18 cellular contexts compared by ENCODE assay signal in the genomic region with DNA sequence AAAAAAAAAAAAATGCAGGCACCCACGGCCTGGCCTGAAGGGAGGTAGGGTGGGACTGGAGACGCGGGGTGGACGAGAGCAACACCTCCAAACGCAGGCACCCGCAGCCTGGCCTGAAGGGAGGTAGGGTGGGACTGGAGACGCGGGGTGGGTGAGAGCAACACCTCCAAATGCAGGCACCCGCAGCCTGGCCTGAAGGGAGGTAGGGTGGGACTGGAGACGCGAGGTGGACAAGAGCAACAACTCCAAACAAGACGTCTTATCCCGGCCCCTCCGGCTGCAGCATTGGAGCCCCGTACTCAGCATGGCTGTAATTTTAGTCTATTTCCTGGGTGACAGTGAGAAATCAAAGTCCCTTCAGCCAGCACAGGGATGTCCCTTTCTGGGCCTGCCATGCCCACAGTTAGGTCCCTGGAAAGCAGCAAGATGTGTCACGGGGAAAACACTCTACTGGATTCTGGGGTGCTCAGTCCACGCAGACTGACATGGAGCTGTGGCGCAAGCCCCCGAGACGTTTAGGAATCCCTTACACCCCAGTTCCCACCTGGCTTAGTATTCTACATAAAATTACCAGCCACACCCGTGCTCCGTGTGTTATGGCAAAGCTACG.
DNase-seq lines count a peak whose midpoint lies in the region; ATAC-seq and TF ChIP-seq lines count a peak whose summit lies in the region.
"Had no signal": no experiment of that assay in that cellular context is flagged by ENCODE, and none has a peak within 500 bp of the region (broad histone marks: within the 10 kb centered on the region; RNA-seq: fewer than 3 reads in every experiment).

No MANE protein-coding gene starts in this region.

- CTCF ChIA-PET in activated B cell treated with CpG ODN at 0.5 μM for 24 hours (lab: Charles Lee), result no interaction called here

- POLR2A ChIA-PET in activated B cell treated with CpG ODN at 0.5 μM for 24 hours (lab: Charles Lee), result no interaction called here

- H3K27ac Mint-ChIP-seq in activated B cell treated with CpG ODN at 0.5 μM for 24 hours, result no peak overlapping the region
- no peak overlapping the region for H3K27ac Mint-ChIP-seq in activated CD4-positive, alpha-beta T cell treated with anti-CD3 and anti-CD28 coated beads, Interleukin-2, amount 10 ng/mL, durations not matched to agents 24 days and 14 days
- H3K27ac Mint-ChIP-seq: CD4-positive, alpha-beta T cell; GM23338 had no signal

- peak; percentile 25 for DNase-seq in activated effector memory CD4-positive, alpha-beta T cell treated with anti-CD3 and anti-CD28 coated beads, Interleukin-2, amount 50 U/mL, for 16 hours
- DNase-seq in activated effector memory CD4-positive, alpha-beta T cell treated with Interleukin-2 at 50 U/mL for 16 hours, result no peak
- DNase-seq in activated B cell treated with CpG ODN at 0.5 μM for 24 hours (peak; percentile 1), posterior vena cava (ENCODE audit: low spot score) (peak; percentile 70), upper lobe of left lung (peak; percentile 13 to 47), amygdala (lab: John Stamatoyannopoulos, UW) (no peak)
- DNase-seq in activated CD4-positive, alpha-beta T cell treated with anti-CD3 and anti-CD28 coated beads, Interleukin-2, amount 10 ng/mL, durations not matched to agents 24 days and 14 days, result no peak
- DNase-seq in stimulated activated CD4-positive, alpha-beta T cell treated with anti-CD3 and anti-CD28 coated beads, Interleukin-4, amount 100 ng/mL, for 1 hour, result no peak
- DNase-seq: AML-193; CD4-positive, alpha-beta T cell; DMS153; DMS79; GDM1; HCEC 1CT had no signal

- no peaks in the 10 kb centered on the region for H3K4me1 ChIP-seq in upper lobe of left lung
- H3K4me1 ChIP-seq: A549 had no signal

- intact Hi-C loops in activated B cell treated with CpG ODN at 0.5 μM for 24 hours (cut with micrococcal nuclease) (no loop called here), posterior vena cava (cut with DNase I) (no loop called here)
- intact Hi-C loops in activated CD4-positive, alpha-beta T cell treated with anti-CD3 and anti-CD28 coated beads, Interleukin-2, amount 10 ng/mL, durations not matched to agents 24 days and 14 days (cut with micrococcal nuclease), result no loop called here

- TF ChIP-seq CTCF in activated B cell treated with CpG ODN at 0.5 μM for 24 hours (IDR thresholded peaks at IDR 0.05) (no peak), upper lobe of left lung (IDR thresholded peaks at IDR 0.05) (no peak)

- H3K36me3 ChIP-seq in upper lobe of left lung, result no peaks in the 10 kb centered on the region

- no peaks in the 10 kb centered on the region for H3K9me3 Mint-ChIP-seq in activated B cell treated with CpG ODN at 0.5 μM for 24 hours
- no peaks in the 10 kb centered on the region for H3K9me3 Mint-ChIP-seq in activated CD4-positive, alpha-beta T cell treated with anti-CD3 and anti-CD28 coated beads, Interleukin-2, amount 10 ng/mL, durations not matched to agents 24 days and 14 days
- H3K9me3 Mint-ChIP-seq: CD4-positive, alpha-beta T cell; GM23338 had no signal

- 89% methylated on average over 23 of the region's 23 CpGs for WGBS in upper lobe of left lung, 2 donors

- H3K4me3 Mint-ChIP-seq in activated B cell treated with CpG ODN at 0.5 μM for 24 hours, result no peak overlapping the region
- no peak overlapping the region for H3K4me3 Mint-ChIP-seq in activated CD4-positive, alpha-beta T cell treated with anti-CD3 and anti-CD28 coated beads, Interleukin-2, amount 10 ng/mL, durations not matched to agents 24 days and 14 days
- H3K4me3 Mint-ChIP-seq: CD4-positive, alpha-beta T cell; GM23338 had no signal

- no peak for ATAC-seq in activated B cell treated with CpG ODN at 0.5 μM for 24 hours (ENCODE audit: low read depth)
- ATAC-seq in upper lobe of left lung (ENCODE audit: low FRiP score in 2 of 2), result no peak
- ATAC-seq: A549, GM23338 had no signal

- H3K27ac ChIP-seq in upper lobe of left lung, result no peak overlapping the region
- H3K27ac ChIP-seq: 22Rv1, A549, C4-2B had no signal

- H3K27me3 Mint-ChIP-seq in activated B cell treated with CpG ODN at 0.5 μM for 24 hours, result no peaks in the 10 kb centered on the region
- H3K27me3 Mint-ChIP-seq in activated CD4-positive, alpha-beta T cell treated with anti-CD3 and anti-CD28 coated beads, Interleukin-2, amount 10 ng/mL, durations not matched to agents 24 days and 14 days, result no peaks in the 10 kb centered on the region

- TF ChIP-seq EP300 in upper lobe of left lung (IDR thresholded peaks at IDR 0.05), result no peak

- H3K36me3 Mint-ChIP-seq in activated B cell treated with CpG ODN at 0.5 μM for 24 hours (ENCODE audit: low read depth), result no peaks in the 10 kb centered on the region
- no peaks in the 10 kb centered on the region for H3K36me3 Mint-ChIP-seq in activated CD4-positive, alpha-beta T cell treated with anti-CD3 and anti-CD28 coated beads, Interleukin-2, amount 10 ng/mL, durations not matched to agents 24 days and 14 days (ENCODE audit: low read depth)

- no peaks in the 10 kb centered on the region for H3K4me1 Mint-ChIP-seq in activated B cell treated with CpG ODN at 0.5 μM for 24 hours
- no peaks in the 10 kb centered on the region for H3K4me1 Mint-ChIP-seq in activated CD4-positive, alpha-beta T cell treated with anti-CD3 and anti-CD28 coated beads, Interleukin-2, amount 10 ng/mL, durations not matched to agents 24 days and 14 days

- H3K9me3 ChIP-seq in upper lobe of left lung, result no peaks in the 10 kb centered on the region
- H3K9me3 ChIP-seq: A549 had no signal

- no peak for TF ChIP-seq POLR2A in upper lobe of left lung (IDR thresholded peaks at IDR 0.05)

- no peak overlapping the region for H3K4me3 ChIP-seq in upper lobe of left lung
- H3K4me3 ChIP-seq: A549, GM23338 had no signal

- H3K27me3 ChIP-seq in upper lobe of left lung, result no peaks in the 10 kb centered on the region

Comparison
In these comparisons a context has a peak if more than half of its experiments do, and no peak if none do; other contexts are left out.
1. DNase-seq: peak in activated effector memory CD4-positive, alpha-beta T cell treated with anti-CD3 and anti-CD28 coated beads, Interleukin-2, amount 50 U/mL, for 16 hours (single experiment), activated B cell treated with CpG ODN at 0.5 μM for 24 hours (single experiment), posterior vena cava (single experiment) and upper lobe of left lung (2 of 2); none in activated effector memory CD4-positive, alpha-beta T cell treated with Interleukin-2 at 50 U/mL for 16 hours (single experiment), activated CD4-positive, alpha-beta T cell treated with anti-CD3 and anti-CD28 coated beads, Interleukin-2, amount 10 ng/mL, durations not matched to agents 24 days and 14 days (single experiment), stimulated activated CD4-positive, alpha-beta T cell treated with anti-CD3 and anti-CD28 coated beads, Interleukin-4, amount 100 ng/mL, for 1 hour (single experiment) and amygdala (0 of 56).